ENCODE assay signal across 18 cellular contexts in the genomic region with DNA sequence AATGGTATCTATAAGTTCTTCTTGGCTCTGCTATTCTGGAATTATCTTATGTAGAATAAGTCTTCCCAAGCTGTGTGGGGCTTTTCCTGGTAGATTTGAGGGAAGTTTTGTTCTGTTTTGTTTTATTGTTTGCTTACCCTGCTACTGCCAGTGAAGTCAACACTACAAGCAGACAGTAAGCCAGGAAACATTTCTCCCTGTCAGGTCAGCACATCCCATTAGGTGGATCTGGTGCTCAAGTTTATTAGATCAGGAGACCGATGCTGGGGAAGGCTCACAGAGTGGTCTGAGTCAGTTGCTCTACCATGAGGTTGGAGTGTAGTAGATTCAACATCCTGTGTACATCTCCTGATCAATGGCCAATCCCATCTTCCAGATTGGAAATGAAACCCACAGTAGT.
"Had no signal": no experiment of that assay in that cellular context is flagged by ENCODE, and none has a peak within 500 bp of the region (broad histone marks: within the 10 kb centered on the region; RNA-seq: fewer than 3 reads in every experiment).

No MANE protein-coding gene starts in this region.

- H3K27me3 ChIP-seq: hepatocyte, thyroid gland had no signal

- DNase-seq: activated CD4-positive, alpha-beta T cell treated with anti-CD3 and anti-CD28 coated beads for 36 hours; activated CD8-positive, alpha-beta T cell treated with anti-CD3 and anti-CD28 coated beads, Interleukin-2, amount 10 ng/mL, durations not matched to agents 7 days and 5 days; activated naive CD4-positive, alpha-beta T cell treated with Interleukin-2 at 50 U/mL for 16 hours; activated naive CD8-positive, alpha-beta T cell treated with anti-CD3 and anti-CD28 coated beads, Interleukin-2, amount 50 U/mL, for 24 hours; effector CD4-positive, alpha-beta T cell; kidney; naive thymus-derived CD8-positive, alpha-beta T cell; occipital lobe; stimulated activated CD4-positive, alpha-beta T cell treated with anti-CD3 and anti-CD28 coated beads, Interleukin-4, amount 100 ng/mL, for 1 hour; stimulated activated CD8-positive, alpha-beta memory T cell treated with anti-CD3 and anti-CD28 coated beads, Interleukin-4, amount 100 ng/mL, for 48 hours; stimulated activated naive CD8-positive, alpha-beta T cell treated with anti-CD3 and anti-CD28 coated beads, Interleukin-15, Interleukin-2, amounts not matched to agents 100 U/mL and 50 U/mL, for 24 hours; T-cell; thyroid gland; WERI-Rb-1 had no signal

- H2AFZ ChIP-seq: hepatocyte had no signal

- H3K27ac ChIP-seq: hepatocyte, SK-N-MC, thyroid gland, WERI-Rb-1 had no signal

- H3K4me2 ChIP-seq: hepatocyte had no signal

- H3K27ac Mint-ChIP-seq: activated CD4-positive, alpha-beta T cell treated with anti-CD3 and anti-CD28 coated beads for 36 hours; activated CD8-positive, alpha-beta T cell treated with anti-CD3 and anti-CD28 coated beads, Interleukin-2, amount 10 ng/mL, durations not matched to agents 7 days and 5 days; activated naive CD8-positive, alpha-beta T cell treated with anti-CD3 and anti-CD28 coated beads, Interleukin-2, amount 50 U/mL, for 24 hours; activated T-helper 1 cell treated with anti-CD3 and anti-CD28 coated beads, Interleukin-12 subunit alpha, Interleukin-12 subunit beta, Interleukin-2, Interleukin-4 antibody, amounts not matched to agents 30 ng/mL and 10 ng/mL and 1 ng/mL, durations not matched to agents 14 hours and 24 hours and 36 hours; naive thymus-derived CD8-positive, alpha-beta T cell had no signal

- H3K27me3 Mint-ChIP-seq: activated CD4-positive, alpha-beta T cell treated with anti-CD3 and anti-CD28 coated beads for 36 hours; activated naive CD8-positive, alpha-beta T cell treated with anti-CD3 and anti-CD28 coated beads, Interleukin-2, amount 50 U/mL, for 24 hours; T-cell had no signal

- H3K36me3 ChIP-seq: thyroid gland, WERI-Rb-1 had no signal

- H3K4me3 Mint-ChIP-seq: activated CD4-positive, alpha-beta T cell treated with anti-CD3 and anti-CD28 coated beads for 36 hours; activated CD8-positive, alpha-beta T cell treated with anti-CD3 and anti-CD28 coated beads, Interleukin-2, amount 10 ng/mL, durations not matched to agents 7 days and 5 days; activated naive CD8-positive, alpha-beta T cell treated with anti-CD3 and anti-CD28 coated beads, Interleukin-2, amount 50 U/mL, for 24 hours; activated T-helper 1 cell treated with anti-CD3 and anti-CD28 coated beads, Interleukin-12 subunit alpha, Interleukin-12 subunit beta, Interleukin-2, Interleukin-4 antibody, amounts not matched to agents 30 ng/mL and 10 ng/mL and 1 ng/mL, durations not matched to agents 14 hours and 24 hours and 36 hours; naive thymus-derived CD8-positive, alpha-beta T cell; T-cell had no signal

- H3K4me3 ChIP-seq: coronary artery, hepatocyte, SK-N-MC, thyroid gland had no signal

- H3K79me2 ChIP-seq: hepatocyte had no signal

- H3K9me3 Mint-ChIP-seq: activated naive CD8-positive, alpha-beta T cell treated with anti-CD3 and anti-CD28 coated beads, Interleukin-2, amount 50 U/mL, for 24 hours; activated T-helper 1 cell treated with anti-CD3 and anti-CD28 coated beads, Interleukin-12 subunit alpha, Interleukin-12 subunit beta, Interleukin-2, Interleukin-4 antibody, amounts not matched to agents 30 ng/mL and 10 ng/mL and 1 ng/mL, durations not matched to agents 14 hours and 24 hours and 36 hours; naive thymus-derived CD8-positive, alpha-beta T cell; T-cell had no signal

- H3K4me1 Mint-ChIP-seq: activated CD4-positive, alpha-beta T cell treated with anti-CD3 and anti-CD28 coated beads for 36 hours had no signal

- H3K9me3 ChIP-seq: thyroid gland had no signal

- H3K36me3 Mint-ChIP-seq: naive thymus-derived CD8-positive, alpha-beta T cell; T-cell had no signal

- H3K4me1 ChIP-seq: thyroid gland had no signal

- ATAC-seq: activated CD4-positive, alpha-beta T cell treated with anti-CD3 and anti-CD28 coated beads for 36 hours; activated CD8-positive, alpha-beta T cell treated with anti-CD3 and anti-CD28 coated beads, Interleukin-2, amount 10 ng/mL, durations not matched to agents 7 days and 5 days; activated naive CD8-positive, alpha-beta T cell treated with anti-CD3 and anti-CD28 coated beads, Interleukin-2, amount 50 U/mL, for 24 hours; naive thymus-derived CD8-positive, alpha-beta T cell; stimulated activated naive CD8-positive, alpha-beta T cell treated with anti-CD3 and anti-CD28 coated beads, Interleukin-15, Interleukin-2, amounts not matched to agents 100 U/mL and 50 U/mL, for 24 hours; T-cell had no signal
